Comparison of ENCODE assay signal across 31 cellular contexts in genomic region chr2:143455317-143455716, GRCh38.
"Had no signal": no experiment of that assay in that cellular context is flagged by ENCODE, and none has a peak within 500 bp of the region (broad histone marks: within the 10 kb centered on the region; RNA-seq: fewer than 3 reads in every experiment).

No MANE protein-coding gene starts in this region.

- H3K4me3 ChIP-seq: MG63 had no signal

- H3K27me3 ChIP-seq: MG63 had no signal

- H3K9me3 ChIP-seq: MG63 had no signal

- H3K36me3 ChIP-seq: MG63 had no signal

- DNase-seq: Karpas-422, Kasumi-1, MG63, MM.1S, MV-4-11, NCI-H1048, NCI-H1092, NCI-H1092 treated with DMSO at 0.1 percent for 48 hours, NCI-H1105, NCI-H1105 treated with DMSO at 0.1 percent for 48 hours, NCI-H1417 treated with DMSO at 0.1 percent for 48 hours, NCI-H1436, NCI-H1436 treated with DMSO at 0.1 percent for 48 hours, NCI-H1694, NCI-H1694 treated with DMSO at 0.1 percent for 48 hours, NCI-H187, NCI-H187 treated with DMSO at 0.1 percent for 48 hours, NCI-H1930, NCI-H2029, NCI-H2029 treated with DMSO at 0.1 percent for 48 hours, NCI-H2081 treated with DMSO at 0.1 percent for 48 hours, NCI-H2107, NCI-H2171, NCI-H2171 treated with DMSO at 0.1 percent for 48 hours, NCI-H2227 treated with DMSO at 0.1 percent for 48 hours, NCI-H226, NCI-H345, NCI-H446, NCI-H446 treated with DMSO at 0.1 percent for 48 hours, NCI-H510A, NCI-H510A treated with DMSO at 0.1 percent for 48 hours had no signal
